ENCODE assay signal across 16 cellular contexts in the genomic region with DNA sequence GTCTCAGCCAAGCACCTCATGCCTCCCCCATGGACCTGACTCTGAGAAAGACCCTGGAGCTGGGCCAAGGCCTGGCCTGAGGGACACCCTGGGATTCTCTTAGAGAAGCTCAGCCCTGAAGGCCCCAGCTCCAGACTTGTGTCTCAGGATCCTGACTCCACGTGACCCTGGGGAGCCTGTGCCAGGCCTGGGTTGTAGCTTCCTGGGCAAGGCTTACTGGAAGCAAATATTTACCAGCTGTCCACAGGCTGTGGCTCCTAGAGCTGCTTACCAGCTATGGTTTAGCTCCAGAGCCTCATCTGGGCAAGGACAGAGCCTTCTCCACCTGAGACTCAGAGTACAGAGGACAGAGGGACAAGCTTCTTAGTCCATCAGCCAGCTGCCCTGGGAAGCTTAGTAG.
"Had no signal": no experiment of that assay in that cellular context is flagged by ENCODE, and none has a peak within 500 bp of the region (broad histone marks: within the 10 kb centered on the region; RNA-seq: fewer than 3 reads in every experiment).

No MANE protein-coding gene starts in this region.

- H3K27ac ChIP-seq: esophagus muscularis mucosa, spleen, thoracic aorta, upper lobe of right lung had no signal

- H3K27me3 ChIP-seq: esophagus muscularis mucosa, upper lobe of right lung had no signal

- H3K4me1 ChIP-seq: spleen, upper lobe of right lung had no signal

- H3K9me3 ChIP-seq: upper lobe of right lung had no signal

- DNase-seq: activated CD4-positive, alpha-beta T cell treated with anti-CD3 and anti-CD28 coated beads, Interleukin-2, amount 50 U/mL, for 1 hour; activated CD4-positive, CD25-positive, alpha-beta regulatory T cell treated with anti-CD3 and anti-CD28 coated beads, Interleukin-2, amount 50 U/mL, for 72 hours; activated CD8-positive, alpha-beta memory T cell treated with anti-CD3 and anti-CD28 coated beads, Interleukin-2, amount 50 U/mL, for 4 hours; activated effector memory CD4-positive, alpha-beta T cell treated with anti-CD3 and anti-CD28 coated beads, Interleukin-2, amount 50 U/mL, for 16 hours; activated naive CD4-positive, alpha-beta T cell treated with anti-CD3 and anti-CD28 coated beads, Interleukin-2, amount 50 U/mL, for 16 hours; activated T-cell treated with anti-CD3 and anti-CD28 coated beads, Interleukin-2, amount 50 U/mL, for 48 hours; aorta; dermis blood vessel endothelial cell; effector memory CD4-positive, alpha-beta T cell; mesenchymal stem cell; naive thymus-derived CD4-positive, alpha-beta T cell; spleen; stimulated activated naive CD8-positive, alpha-beta T cell treated with anti-CD3 and anti-CD28 coated beads, Interleukin-15, Interleukin-2, amounts not matched to agents 100 U/mL and 50 U/mL, for 24 hours; upper lobe of right lung had no signal

- H3K36me3 ChIP-seq: esophagus muscularis mucosa, spleen, thoracic aorta, upper lobe of right lung had no signal

- H3K4me3 ChIP-seq: esophagus muscularis mucosa, spleen, thoracic aorta, upper lobe of right lung had no signal
